In the genomic region with DNA sequence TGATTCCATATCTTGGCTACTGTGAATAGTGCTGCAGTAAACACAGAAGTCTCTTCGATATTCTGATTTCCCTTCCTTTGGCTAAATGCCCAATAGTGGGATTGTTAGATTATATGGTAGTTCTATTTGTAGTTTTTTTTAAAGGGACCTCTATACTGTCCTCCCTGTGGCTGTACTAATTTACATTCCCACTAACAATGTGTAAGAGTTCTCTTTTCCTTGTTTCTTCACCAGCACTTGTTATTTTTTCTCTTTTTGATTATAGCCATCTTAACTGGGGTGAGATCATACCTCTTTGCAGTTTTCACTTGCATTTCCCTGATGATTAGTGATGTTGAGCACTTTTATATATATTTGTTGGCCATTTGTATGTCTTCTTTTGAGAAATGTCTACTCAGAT, we compare ENCODE assay signal across 5 cellular contexts.
"Had no signal": no experiment of that assay in that cellular context is flagged by ENCODE, and none has a peak within 500 bp of the region (broad histone marks: within the 10 kb centered on the region; RNA-seq: fewer than 3 reads in every experiment).

No MANE protein-coding gene starts in this region.

- H3K27ac ChIP-seq: HL-60 had no signal

- DNase-seq: IMR-90, KBM-7, KG1 had no signal

- H3K4me3 ChIP-seq: K562 had no signal
